In the genomic region with DNA sequence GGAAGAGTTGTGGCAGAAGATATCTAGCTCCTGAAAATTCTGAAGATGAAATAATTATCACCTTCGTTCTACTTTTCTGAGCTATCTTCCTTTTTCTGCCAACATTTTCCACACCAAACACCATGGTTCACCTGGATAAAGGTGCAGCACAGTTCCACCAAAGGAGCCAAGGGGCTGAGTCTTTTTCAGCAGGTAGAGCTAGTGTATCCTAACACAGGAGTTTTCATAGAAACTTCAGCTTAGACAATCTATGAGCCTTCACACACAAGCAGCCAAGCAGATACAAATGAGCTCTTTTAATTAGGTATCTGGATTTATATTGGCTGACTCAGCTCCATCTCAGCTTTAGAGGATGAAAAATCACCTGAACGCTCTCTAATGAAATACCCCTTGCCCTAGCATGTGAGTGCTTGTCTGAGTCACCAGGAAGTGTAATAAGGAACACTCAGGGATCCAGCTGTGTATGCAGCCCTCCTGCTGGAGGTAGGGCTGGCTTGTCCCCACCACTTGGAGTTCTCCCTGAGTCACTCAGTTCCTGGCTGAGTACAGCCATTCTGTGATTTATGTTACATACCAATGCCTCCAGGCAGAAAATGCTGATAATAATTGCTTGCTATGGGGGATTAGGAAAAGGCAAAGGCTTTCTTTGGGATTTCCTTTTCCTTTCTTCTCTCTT, we compare ENCODE assay signal across 10 cellular contexts.
DNase-seq lines count a peak whose midpoint lies in the region; ATAC-seq and TF ChIP-seq lines count a peak whose summit lies in the region.
"Had no signal": no experiment of that assay in that cellular context is flagged by ENCODE, and none has a peak within 500 bp of the region (broad histone marks: within the 10 kb centered on the region; RNA-seq: fewer than 3 reads in every experiment).

No MANE protein-coding gene starts in this region.

- no peak overlapping the region for H3K27ac ChIP-seq in effector memory CD4-positive, alpha-beta T cell (ENCODE audit: insufficient read depth, low read length, poor library complexity, severe bottlenecking)
- H3K27ac ChIP-seq in right atrium auricular region (no peak overlapping the region), vagina (no peak overlapping the region)

- no peak for TF ChIP-seq POLR2A in vagina (IDR thresholded peaks at IDR 0.05)

- TF ChIP-seq CTCF in right atrium auricular region (IDR thresholded peaks at IDR 0.05), result no peak
- no peak for TF ChIP-seq CTCF in vagina (IDR thresholded peaks at IDR 0.05)

- intact Hi-C loops in vagina (cut with DNase I), result no loop called here

- ATAC-seq in GM21447 (IDR thresholded peaks at IDR 0.05; ENCODE audit: unreplicated experiment), result no peak
- ATAC-seq: activated CD8-positive, alpha-beta T cell treated with anti-CD3 and anti-CD28 coated beads, Interleukin-2, amount 10 ng/mL, durations not matched to agents 7 days and 5 days had no signal

- no peaks in the 10 kb centered on the region for H3K4me1 ChIP-seq in effector memory CD4-positive, alpha-beta T cell (ENCODE audit: control insufficient read depth, insufficient read depth, low read length, poor library complexity, severe bottlenecking)
- H3K4me1 ChIP-seq in right atrium auricular region (no peaks in the 10 kb centered on the region), vagina (no peaks in the 10 kb centered on the region)

- no peaks in the 10 kb centered on the region for H3K27me3 ChIP-seq in effector memory CD4-positive, alpha-beta T cell (replicated peaks; ENCODE audit: control insufficient read depth, insufficient read depth, low read length, poor library complexity, severe bottlenecking)
- H3K27me3 ChIP-seq in right atrium auricular region, result no peaks in the 10 kb centered on the region
- H3K27me3 ChIP-seq in vagina, result no peaks in the 10 kb centered on the region

- CTCF ChIA-PET in HEK293T (lab: Yijun Ruan, JAX), result no interaction called here

- DNase-seq in AG08396 (ENCODE audit: low spot score) (peak; percentile 54), HEK293T (ENCODE audit: extremely low spot score) (peak; percentile 74), T1000 (lab: John Stamatoyannopoulos, UW) (peak; percentile 58), iPS-NIHi7 (ENCODE audit: extremely low spot score) (peak; percentile 87), right atrium auricular region (ENCODE audit: low spot score) (no peak), vagina (ENCODE audit: extremely low spot score in 2 of 2) (no peak)
- DNase-seq in effector memory CD4-positive, alpha-beta T cell, result no peak
- DNase-seq: activated CD8-positive, alpha-beta T cell treated with anti-CD3 and anti-CD28 coated beads, Interleukin-2, amount 10 ng/mL, durations not matched to agents 7 days and 5 days; NCI-H524 had no signal

- POLR2A ChIA-PET in HEK293T (lab: Yijun Ruan, JAX), result no interaction called here

- H3K4me3 ChIP-seq in effector memory CD4-positive, alpha-beta T cell (ENCODE audit: insufficient read depth, low read depth, low read length, poor library complexity, severe bottlenecking), result no peak overlapping the region
- H3K4me3 ChIP-seq in right atrium auricular region (no peak overlapping the region), vagina (no peak overlapping the region)

- no peaks in the 10 kb centered on the region for H3K9me3 ChIP-seq in effector memory CD4-positive, alpha-beta T cell (ENCODE audit: control insufficient read depth, low read length)
- H3K9me3 ChIP-seq in right atrium auricular region, result no peaks in the 10 kb centered on the region
- H3K9me3 ChIP-seq in vagina, result no peaks in the 10 kb centered on the region

- no peaks in the 10 kb centered on the region for H3K36me3 ChIP-seq in effector memory CD4-positive, alpha-beta T cell (ENCODE audit: control insufficient read depth, insufficient read depth, low read length)
- no peaks in the 10 kb centered on the region for H3K36me3 ChIP-seq in right atrium auricular region
- H3K36me3 ChIP-seq in vagina, result no peaks in the 10 kb centered on the region

TF ChIP-seq in HEK293T, 16 proteins besides CTCF, POLR2A, EP300 and RAD21:
- TF ChIP-seq ARNT (IDR thresholded peaks at IDR 0.05) (no peak), SUZ12 (IDR thresholded peaks at IDR 0.05) (no peak)
- TF ChIP-seq, protein P1, sequence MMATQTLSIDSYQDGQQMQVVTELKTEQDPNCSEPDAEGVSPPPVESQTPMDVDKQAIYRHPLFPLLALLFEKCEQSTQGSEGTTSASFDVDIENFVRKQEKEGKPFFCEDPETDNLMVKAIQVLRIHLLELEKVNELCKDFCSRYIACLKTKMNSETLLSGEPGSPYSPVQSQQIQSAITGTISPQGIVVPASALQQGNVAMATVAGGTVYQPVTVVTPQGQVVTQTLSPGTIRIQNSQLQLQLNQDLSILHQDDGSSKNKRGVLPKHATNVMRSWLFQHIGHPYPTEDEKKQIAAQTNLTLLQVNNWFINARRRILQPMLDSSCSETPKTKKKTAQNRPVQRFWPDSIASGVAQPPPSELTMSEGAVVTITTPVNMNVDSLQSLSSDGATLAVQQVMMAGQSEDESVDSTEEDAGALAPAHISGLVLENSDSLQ (IDR thresholded peaks at IDR 0.05), result peak; percentile 87

Comparison
In these comparisons a context has a peak if more than half of its experiments do, and no peak if none do; other contexts are left out.
1. DNase-seq: peak in AG08396 (single experiment), HEK293T (single experiment), T1000 (single experiment) and iPS-NIHi7 (single experiment); none in effector memory CD4-positive, alpha-beta T cell (0 of 3), right atrium auricular region (single experiment) and vagina (0 of 2).